In the genomic region with DNA sequence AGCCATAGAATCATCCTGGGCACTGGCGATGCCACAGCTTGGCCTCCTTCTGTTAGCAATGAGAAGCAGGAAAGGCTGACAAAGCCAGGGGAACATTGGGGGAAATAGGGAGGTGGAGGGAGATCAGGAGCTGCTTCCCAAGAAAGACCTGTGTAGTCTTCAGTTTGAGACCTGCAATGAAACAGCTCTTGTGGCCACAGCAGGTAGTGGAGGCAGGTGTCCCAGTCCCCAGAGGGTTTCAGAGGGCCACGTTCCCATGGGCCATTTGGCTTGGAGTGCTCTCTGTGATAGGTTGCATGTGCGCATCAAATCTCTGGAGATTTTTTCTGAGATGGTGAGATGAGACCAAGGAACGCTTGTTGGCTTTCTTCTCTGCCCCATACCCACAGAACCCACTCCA, we compare ENCODE assay signal across 3 cellular contexts.
TF ChIP-seq lines count a peak whose summit lies in the region.

No MANE protein-coding gene starts in this region.

TF ChIP-seq in HepG2, 621 proteins besides CTCF, POLR2A, EP300 and RAD21:
- TF ChIP-seq MYPOP (CRISPR knock-in tag; IDR thresholded peaks at IDR 0.05) (no peak), SALL1 (CRISPR knock-in tag; IDR thresholded peaks at IDR 0.05) (no peak), ZFX (CRISPR knock-in tag; IDR thresholded peaks at IDR 0.05; ENCODE audit: low read depth) (no peak), THYN1 (CRISPR knock-in tag; IDR thresholded peaks at IDR 0.05; ENCODE audit: borderline replicate concordance, low read depth) (no peak), ZNF552 (CRISPR knock-in tag; IDR thresholded peaks at IDR 0.05; ENCODE audit: borderline replicate concordance) (no peak), ZNF749 (CRISPR knock-in tag; IDR thresholded peaks at IDR 0.05; ENCODE audit: borderline replicate concordance) (no peak)
- TF ChIP-seq, protein P1, sequence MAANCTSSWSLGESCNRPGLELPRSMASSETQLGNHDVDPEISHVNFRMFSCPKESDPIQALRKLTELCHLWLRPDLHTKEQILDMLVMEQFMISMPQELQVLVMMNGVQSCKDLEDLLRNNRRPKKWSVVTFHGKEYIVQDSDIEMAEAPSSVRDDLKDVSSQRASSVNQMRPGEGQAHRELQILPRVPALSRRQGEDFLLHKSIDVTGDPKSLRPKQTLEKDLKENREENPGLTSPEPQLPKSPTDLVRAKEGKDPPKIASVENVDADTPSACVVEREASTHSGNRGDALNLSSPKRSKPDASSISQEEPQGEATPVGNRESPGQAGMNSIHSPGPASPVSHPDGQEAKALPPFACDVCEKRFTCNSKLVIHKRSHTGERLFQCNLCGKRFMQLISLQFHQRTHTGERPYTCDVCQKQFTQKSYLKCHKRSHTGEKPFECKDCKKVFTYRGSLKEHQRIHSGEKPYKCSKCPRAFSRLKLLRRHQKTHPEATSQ (CRISPR knock-in tag; IDR thresholded peaks at IDR 0.05; ENCODE audit: borderline replicate concordance) = no peak

TF ChIP-seq in GM23338, 12 proteins besides CTCF, POLR2A, EP300 and RAD21 (continues in another document):
- TF ChIP-seq JUNB (IDR thresholded peaks at IDR 0.05; ENCODE audit: unreplicated experiment) (no peak), NANOG (IDR thresholded peaks at IDR 0.05; ENCODE audit: borderline replicate concordance) (no peak), CREB1 (CRISPR knock-in tag; IDR thresholded peaks at IDR 0.05; ENCODE audit: low read depth) (no peak), ETS1 (IDR thresholded peaks at IDR 0.05) (no peak)
- TF ChIP-seq, protein P2, sequence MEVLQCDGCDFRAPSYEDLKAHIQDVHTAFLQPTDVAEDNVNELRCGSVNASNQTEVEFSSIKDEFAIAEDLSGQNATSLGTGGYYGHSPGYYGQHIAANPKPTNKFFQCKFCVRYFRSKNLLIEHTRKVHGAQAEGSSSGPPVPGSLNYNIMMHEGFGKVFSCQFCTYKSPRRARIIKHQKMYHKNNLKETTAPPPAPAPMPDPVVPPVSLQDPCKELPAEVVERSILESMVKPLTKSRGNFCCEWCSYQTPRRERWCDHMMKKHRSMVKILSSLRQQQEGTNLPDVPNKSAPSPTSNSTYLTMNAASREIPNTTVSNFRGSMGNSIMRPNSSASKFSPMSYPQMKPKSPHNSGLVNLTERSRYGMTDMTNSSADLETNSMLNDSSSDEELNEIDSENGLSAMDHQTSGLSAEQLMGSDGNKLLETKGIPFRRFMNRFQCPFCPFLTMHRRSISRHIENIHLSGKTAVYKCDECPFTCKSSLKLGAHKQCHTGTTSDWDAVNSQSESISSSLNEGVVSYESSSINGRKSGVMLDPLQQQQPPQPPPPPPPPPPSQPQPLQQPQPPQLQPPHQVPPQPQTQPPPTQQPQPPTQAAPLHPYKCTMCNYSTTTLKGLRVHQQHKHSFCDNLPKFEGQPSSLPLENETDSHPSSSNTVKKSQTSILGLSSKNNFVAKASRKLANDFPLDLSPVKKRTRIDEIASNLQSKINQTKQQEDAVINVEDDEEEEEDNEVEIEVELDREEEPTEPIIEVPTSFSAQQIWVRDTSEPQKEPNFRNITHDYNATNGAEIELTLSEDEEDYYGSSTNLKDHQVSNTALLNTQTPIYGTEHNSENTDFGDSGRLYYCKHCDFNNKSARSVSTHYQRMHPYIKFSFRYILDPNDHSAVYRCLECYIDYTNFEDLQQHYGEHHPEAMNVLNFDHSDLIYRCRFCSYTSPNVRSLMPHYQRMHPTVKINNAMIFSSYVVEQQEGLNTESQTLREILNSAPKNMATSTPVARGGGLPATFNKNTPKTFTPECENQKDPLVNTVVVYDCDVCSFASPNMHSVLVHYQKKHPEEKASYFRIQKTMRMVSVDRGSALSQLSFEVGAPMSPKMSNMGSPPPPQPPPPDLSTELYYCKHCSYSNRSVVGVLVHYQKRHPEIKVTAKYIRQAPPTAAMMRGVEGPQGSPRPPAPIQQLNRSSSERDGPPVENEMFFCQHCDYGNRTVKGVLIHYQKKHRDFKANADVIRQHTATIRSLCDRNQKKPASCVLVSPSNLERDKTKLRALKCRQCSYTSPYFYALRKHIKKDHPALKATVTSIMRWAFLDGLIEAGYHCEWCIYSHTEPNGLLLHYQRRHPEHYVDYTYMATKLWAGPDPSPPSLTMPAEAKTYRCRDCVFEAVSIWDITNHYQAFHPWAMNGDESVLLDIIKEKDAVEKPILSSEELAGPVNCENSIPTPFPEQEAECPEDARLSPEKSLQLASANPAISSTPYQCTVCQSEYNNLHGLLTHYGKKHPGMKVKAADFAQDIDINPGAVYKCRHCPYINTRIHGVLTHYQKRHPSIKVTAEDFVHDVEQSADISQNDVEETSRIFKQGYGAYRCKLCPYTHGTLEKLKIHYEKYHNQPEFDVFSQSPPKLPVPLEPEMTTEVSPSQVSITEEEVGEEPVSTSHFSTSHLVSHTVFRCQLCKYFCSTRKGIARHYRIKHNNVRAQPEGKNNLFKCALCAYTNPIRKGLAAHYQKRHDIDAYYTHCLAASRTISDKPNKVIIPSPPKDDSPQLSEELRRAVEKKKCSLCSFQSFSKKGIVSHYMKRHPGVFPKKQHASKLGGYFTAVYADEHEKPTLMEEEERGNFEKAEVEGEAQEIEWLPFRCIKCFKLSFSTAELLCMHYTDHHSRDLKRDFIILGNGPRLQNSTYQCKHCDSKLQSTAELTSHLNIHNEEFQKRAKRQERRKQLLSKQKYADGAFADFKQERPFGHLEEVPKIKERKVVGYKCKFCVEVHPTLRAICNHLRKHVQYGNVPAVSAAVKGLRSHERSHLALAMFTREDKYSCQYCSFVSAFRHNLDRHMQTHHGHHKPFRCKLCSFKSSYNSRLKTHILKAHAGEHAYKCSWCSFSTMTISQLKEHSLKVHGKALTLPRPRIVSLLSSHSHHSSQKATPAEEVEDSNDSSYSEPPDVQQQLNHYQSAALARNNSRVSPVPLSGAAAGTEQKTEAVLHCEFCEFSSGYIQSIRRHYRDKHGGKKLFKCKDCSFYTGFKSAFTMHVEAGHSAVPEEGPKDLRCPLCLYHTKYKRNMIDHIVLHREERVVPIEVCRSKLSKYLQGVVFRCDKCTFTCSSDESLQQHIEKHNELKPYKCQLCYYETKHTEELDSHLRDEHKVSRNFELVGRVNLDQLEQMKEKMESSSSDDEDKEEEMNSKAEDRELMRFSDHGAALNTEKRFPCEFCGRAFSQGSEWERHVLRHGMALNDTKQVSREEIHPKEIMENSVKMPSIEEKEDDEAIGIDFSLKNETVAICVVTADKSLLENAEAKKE (CRISPR knock-in tag; IDR thresholded peaks at IDR 0.05) = no peak

TF ChIP-seq in H1, 55 proteins besides CTCF, POLR2A, EP300 and RAD21:
- TF ChIP-seq SUZ12 (IDR thresholded peaks at IDR 0.05; ENCODE audit: low read length) = no peak
- no peak for TF ChIP-seq SAP30 (IDR thresholded peaks at IDR 0.05; ENCODE audit: insufficient read depth, insufficient replicate concordance, low read length)
- TF ChIP-seq, protein P3, sequence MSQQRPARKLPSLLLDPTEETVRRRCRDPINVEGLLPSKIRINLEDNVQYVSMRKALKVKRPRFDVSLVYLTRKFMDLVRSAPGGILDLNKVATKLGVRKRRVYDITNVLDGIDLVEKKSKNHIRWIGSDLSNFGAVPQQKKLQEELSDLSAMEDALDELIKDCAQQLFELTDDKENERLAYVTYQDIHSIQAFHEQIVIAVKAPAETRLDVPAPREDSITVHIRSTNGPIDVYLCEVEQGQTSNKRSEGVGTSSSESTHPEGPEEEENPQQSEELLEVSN (IDR thresholded peaks at IDR 0.05) = no peak
- TF ChIP-seq TEAD4 (IDR thresholded peaks at IDR 0.05; ENCODE audit: low read depth, low read length) = no peak
- no peak for TF ChIP-seq PHF8 (conservative IDR thresholded peaks at IDR 0.05; ENCODE audit: low read depth, low read length)
- no peak for TF ChIP-seq RNF2 (IDR thresholded peaks at IDR 0.05; ENCODE audit: borderline replicate concordance, low read depth, low read length, missing control alignments, poor library complexity, severe bottlenecking)
- no peak for TF ChIP-seq TAF1 (IDR thresholded peaks at IDR 0.05; ENCODE audit: low read depth, low read length)
